In the genomic region with DNA sequence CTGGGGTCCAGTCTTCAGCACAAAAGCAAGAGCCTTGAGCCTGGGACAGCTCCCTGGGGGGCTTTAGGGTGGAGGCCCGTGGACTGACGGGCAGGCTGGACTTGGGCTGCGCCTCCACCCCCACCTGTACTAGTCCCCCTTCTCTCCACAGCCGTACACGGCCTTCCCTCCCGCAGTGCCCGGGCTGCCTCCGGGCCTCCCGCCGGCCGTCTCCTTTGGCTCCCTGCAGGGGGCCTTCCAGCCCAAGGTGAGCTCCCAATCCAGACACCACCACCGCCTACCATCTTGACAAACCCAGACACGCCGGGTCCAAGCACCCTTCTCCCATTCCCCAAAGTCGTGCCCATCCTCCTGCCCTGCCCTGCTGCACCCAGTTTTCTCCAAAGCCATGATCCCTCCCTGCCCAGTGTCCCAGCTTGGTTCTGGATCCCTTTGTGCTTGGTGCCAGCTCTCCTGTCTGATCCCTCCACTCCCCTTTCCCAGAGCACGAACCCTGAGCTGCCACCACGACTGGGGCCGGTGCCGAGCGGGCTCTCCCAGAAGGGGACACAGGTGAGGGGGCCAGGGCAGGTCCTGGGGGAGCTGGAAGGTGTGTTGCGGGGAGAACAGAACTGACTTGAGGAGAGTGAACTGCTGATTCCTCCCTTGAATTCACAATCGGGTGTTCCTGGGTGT, we compare ENCODE assay signal across 1 cellular context.
A peak's percentile ranks its signal among the peaks of the same experiment; 100 is the strongest.
TF ChIP-seq lines count a peak whose summit lies in the region.

No MANE protein-coding gene starts in this region.

TF ChIP-seq in HEK293, 187 proteins besides CTCF, POLR2A, EP300 and RAD21:
- no peak for TF ChIP-seq PRDM1 (tag by site-specific recombination; IDR thresholded peaks at IDR 0.05)
- TF ChIP-seq GLIS1 (tag by site-specific recombination; IDR thresholded peaks at IDR 0.05) = peak; percentile 29; the same call in 1 of the 2 replicates
- TF ChIP-seq KLF7 (tag by site-specific recombination; IDR thresholded peaks at IDR 0.05; ENCODE audit: borderline replicate concordance) = no peak
- TF ChIP-seq ZNF239 (tag by site-specific recombination; IDR thresholded peaks at IDR 0.05) = no peak
- TF ChIP-seq ZIC2 (tag by site-specific recombination; IDR thresholded peaks at IDR 0.05) = peak; percentile 78
- TF ChIP-seq, protein P1, sequence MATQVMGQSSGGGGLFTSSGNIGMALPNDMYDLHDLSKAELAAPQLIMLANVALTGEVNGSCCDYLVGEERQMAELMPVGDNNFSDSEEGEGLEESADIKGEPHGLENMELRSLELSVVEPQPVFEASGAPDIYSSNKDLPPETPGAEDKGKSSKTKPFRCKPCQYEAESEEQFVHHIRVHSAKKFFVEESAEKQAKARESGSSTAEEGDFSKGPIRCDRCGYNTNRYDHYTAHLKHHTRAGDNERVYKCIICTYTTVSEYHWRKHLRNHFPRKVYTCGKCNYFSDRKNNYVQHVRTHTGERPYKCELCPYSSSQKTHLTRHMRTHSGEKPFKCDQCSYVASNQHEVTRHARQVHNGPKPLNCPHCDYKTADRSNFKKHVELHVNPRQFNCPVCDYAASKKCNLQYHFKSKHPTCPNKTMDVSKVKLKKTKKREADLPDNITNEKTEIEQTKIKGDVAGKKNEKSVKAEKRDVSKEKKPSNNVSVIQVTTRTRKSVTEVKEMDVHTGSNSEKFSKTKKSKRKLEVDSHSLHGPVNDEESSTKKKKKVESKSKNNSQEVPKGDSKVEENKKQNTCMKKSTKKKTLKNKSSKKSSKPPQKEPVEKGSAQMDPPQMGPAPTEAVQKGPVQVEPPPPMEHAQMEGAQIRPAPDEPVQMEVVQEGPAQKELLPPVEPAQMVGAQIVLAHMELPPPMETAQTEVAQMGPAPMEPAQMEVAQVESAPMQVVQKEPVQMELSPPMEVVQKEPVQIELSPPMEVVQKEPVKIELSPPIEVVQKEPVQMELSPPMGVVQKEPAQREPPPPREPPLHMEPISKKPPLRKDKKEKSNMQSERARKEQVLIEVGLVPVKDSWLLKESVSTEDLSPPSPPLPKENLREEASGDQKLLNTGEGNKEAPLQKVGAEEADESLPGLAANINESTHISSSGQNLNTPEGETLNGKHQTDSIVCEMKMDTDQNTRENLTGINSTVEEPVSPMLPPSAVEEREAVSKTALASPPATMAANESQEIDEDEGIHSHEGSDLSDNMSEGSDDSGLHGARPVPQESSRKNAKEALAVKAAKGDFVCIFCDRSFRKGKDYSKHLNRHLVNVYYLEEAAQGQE (tag by site-specific recombination; IDR thresholded peaks at IDR 0.05) = no peak
- no peak for TF ChIP-seq ZNF548 (tag by site-specific recombination; IDR thresholded peaks at IDR 0.05)
- TF ChIP-seq ZNF600 (tag by site-specific recombination; IDR thresholded peaks at IDR 0.05) = peak; percentile 44; the same call in 1 of the 2 replicates
- TF ChIP-seq, protein P2, sequence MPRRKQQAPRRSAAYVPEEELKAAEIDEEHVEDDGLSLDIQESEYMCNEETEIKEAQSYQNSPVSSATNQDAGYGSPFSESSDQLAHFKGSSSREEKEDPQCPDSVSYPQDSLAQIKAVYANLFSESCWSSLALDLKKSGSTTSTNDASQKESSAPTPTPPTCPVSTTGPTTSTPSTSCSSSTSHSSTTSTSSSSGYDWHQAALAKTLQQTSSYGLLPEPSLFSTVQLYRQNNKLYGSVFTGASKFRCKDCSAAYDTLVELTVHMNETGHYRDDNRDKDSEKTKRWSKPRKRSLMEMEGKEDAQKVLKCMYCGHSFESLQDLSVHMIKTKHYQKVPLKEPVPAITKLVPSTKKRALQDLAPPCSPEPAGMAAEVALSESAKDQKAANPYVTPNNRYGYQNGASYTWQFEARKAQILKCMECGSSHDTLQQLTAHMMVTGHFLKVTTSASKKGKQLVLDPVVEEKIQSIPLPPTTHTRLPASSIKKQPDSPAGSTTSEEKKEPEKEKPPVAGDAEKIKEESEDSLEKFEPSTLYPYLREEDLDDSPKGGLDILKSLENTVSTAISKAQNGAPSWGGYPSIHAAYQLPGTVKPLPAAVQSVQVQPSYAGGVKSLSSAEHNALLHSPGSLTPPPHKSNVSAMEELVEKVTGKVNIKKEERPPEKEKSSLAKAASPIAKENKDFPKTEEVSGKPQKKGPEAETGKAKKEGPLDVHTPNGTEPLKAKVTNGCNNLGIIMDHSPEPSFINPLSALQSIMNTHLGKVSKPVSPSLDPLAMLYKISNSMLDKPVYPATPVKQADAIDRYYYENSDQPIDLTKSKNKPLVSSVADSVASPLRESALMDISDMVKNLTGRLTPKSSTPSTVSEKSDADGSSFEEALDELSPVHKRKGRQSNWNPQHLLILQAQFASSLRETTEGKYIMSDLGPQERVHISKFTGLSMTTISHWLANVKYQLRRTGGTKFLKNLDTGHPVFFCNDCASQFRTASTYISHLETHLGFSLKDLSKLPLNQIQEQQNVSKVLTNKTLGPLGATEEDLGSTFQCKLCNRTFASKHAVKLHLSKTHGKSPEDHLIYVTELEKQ (tag by site-specific recombination; IDR thresholded peaks at IDR 0.05; ENCODE audit: borderline replicate concordance) = no peak
